Comparison of ENCODE assay signal across 8 cellular contexts in the genomic region with DNA sequence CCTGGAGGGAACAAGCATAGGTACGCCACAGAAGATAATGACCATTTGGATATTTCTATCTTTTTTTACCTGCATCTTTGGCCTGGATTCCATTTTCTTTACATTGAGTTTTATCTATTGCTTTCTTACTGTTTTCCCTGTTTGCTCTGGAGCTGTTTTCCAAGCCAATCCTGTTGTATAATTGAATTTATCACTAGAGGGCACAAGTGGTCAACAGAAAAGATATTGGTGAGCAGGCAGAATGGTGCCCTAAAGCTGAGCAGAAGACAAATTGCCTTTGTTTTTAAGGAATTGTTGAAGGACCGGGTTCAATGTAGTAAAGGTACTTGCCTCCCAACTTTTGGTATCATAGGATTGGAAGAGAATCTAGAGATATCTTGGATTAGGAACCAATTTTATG.
DNase-seq lines count a peak whose midpoint lies in the region; ATAC-seq and TF ChIP-seq lines count a peak whose summit lies in the region.

No MANE protein-coding gene starts in this region.

- WGBS in stomach, 5 donors: 21 to 41% (median 33%) methylated on average over 2 of the region's 2 CpGs

- H3K36me3 ChIP-seq in left lung: peaks cover 0 to 41% of the 10 kb centered on the region in 2 donors
- H3K36me3 ChIP-seq in stomach: peaks cover 0 to 53% (median 39%) of the 10 kb centered on the region in 4 donors

- TF ChIP-seq CTCF in left lung (IDR thresholded peaks at IDR 0.05): peak in 1 of 2 donors; percentile 18
- TF ChIP-seq CTCF in stomach (IDR thresholded peaks at IDR 0.05): peak in 3 of 7 experiments; percentile 26 to 63 (median 52)

- TF ChIP-seq EP300 in stomach (IDR thresholded peaks at IDR 0.05): no peak

- ATAC-seq in left lung (peak; percentile 49), HG02840 (IDR thresholded peaks at IDR 0.05; ENCODE audit: low FRiP score, unreplicated experiment) (no peak)

- peak; percentile 39 for DNase-seq in ELF-1 (ENCODE audit: low read depth, low spot score)
- peak; percentile 30 for DNase-seq in LHCN-M2 (ENCODE audit: low read depth)
- DNase-seq in astrocyte of the hippocampus (ENCODE audit: low read depth, low spot score): peak; percentile 51
- DNase-seq in left lung: no peak
- DNase-seq in stomach: no peak
- DNase-seq in activated naive CD4-positive, alpha-beta T cell treated with anti-CD3 and anti-CD28 coated beads, Interleukin-2, amount 50 U/mL, for 16 hours: no peak
- no peak for DNase-seq in 8988T

- no peak for TF ChIP-seq POLR2A in stomach (IDR thresholded peaks at IDR 0.05)

- peaks cover 0 to 7% of the 10 kb centered on the region in 2 donors for H3K27me3 ChIP-seq in left lung
- H3K27me3 ChIP-seq in stomach: no peaks in the 10 kb centered on the region

- H3K27ac ChIP-seq in left lung (no peak overlapping the region), stomach (no peak overlapping the region)

- H3K4me1 ChIP-seq in left lung: no peaks in the 10 kb centered on the region
- H3K4me1 ChIP-seq in stomach: peaks cover 0 to 16% (median 8%) of the 10 kb centered on the region in 4 donors

- intact Hi-C loops in left lung (cut with DNase I) (no loop called here), stomach (cut with DNase I; ENCODE audit: low total_unique reads) (no loop called here)

- H3K4me3 ChIP-seq in left lung: no peak overlapping the region
- H3K4me3 ChIP-seq in stomach: no peak overlapping the region

- H3K9me3 ChIP-seq in left lung (no peaks in the 10 kb centered on the region), stomach (no peaks in the 10 kb centered on the region)

Comparison
In these comparisons a context has a peak if more than half of its experiments do, and no peak if none do; other contexts are left out.
1. DNase-seq: peak in ELF-1 (single experiment), LHCN-M2 (single experiment) and astrocyte of the hippocampus (single experiment); none in left lung (0 of 2), stomach (single experiment), activated naive CD4-positive, alpha-beta T cell treated with anti-CD3 and anti-CD28 coated beads, Interleukin-2, amount 50 U/mL, for 16 hours (single experiment) and 8988T (single experiment).